8 cellular contexts compared by ENCODE assay signal in the genomic region with DNA sequence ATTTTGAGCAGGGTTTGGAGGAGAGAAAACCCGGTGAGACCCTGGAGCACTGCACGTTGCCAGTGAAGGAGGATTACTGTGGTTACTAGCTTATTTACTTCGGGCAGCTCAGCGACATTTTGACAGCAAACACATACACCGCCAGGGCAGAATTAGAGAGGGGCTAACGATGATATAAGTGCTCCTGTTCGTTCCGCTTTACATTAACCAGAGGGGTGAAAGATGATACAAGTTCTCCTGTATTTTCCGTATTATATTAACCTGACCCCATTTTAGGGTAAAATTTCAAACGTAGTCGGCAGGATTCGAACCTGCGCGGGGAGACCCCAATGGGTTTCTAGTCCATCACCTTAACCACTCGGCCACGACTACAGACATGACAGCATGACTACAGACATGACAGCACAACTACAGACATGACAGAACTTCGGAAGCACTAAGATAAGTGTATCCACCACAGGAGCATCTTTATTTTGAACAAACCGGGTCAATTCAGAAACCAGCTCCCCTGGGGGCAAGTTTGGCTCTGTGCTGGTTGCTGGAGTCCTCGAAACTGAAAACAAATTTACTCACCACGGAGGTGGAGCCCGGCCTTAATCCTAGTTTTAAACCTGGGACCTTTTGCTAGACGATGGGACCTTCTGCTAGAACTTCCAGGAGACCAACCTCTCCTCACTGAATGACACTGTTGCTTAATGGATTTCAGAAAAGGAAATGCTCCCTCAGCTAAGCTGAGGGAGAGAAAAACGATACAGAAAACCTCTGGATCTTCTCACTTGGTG.
DNase-seq lines count a peak whose midpoint lies in the region; ATAC-seq, FAIRE-seq and TF ChIP-seq lines count a peak whose summit lies in the region.

No MANE protein-coding gene starts in this region.

- no peaks in the 10 kb centered on the region for H3K36me3 ChIP-seq in GM12878 (ENCODE audit: control insufficient read depth in 2 of 2, insufficient read depth in 2 of 2, low read length in 1 of 2)

- H3K4me3 Mint-ChIP-seq in progenitor cell of endocrine pancreas (ENCODE audit: low read depth), result peak overlapping the region; percentile 74
- no peak overlapping the region for H3K4me3 Mint-ChIP-seq in CD4-positive, alpha-beta T cell

- no peaks in the 10 kb centered on the region for H3K9me3 Mint-ChIP-seq in progenitor cell of endocrine pancreas (ENCODE audit: low read depth)
- H3K9me3 Mint-ChIP-seq in CD4-positive, alpha-beta T cell, result peaks cover 17% of the 10 kb centered on the region

- in situ Hi-C loops in Caki2 (cut with HindIII; ENCODE audit: low pct_unique_long_range_greater_than_20kb, low sequenced_read_pairs) (no loop called here), GM12878 (cut with MboI) (no loop called here)

- RAD21 ChIA-PET in GM12878 (lab: Charles Lee; ENCODE audit: unreplicated experiment), result no interaction called here

- peak; percentile 89 for FAIRE-seq in GM12878 (lab: Jason Lieb, UNC)

- no peaks in the 10 kb centered on the region; a peak in 2 of 4 replicates for H3K27me3 ChIP-seq in GM12878 (replicated peaks in 1 of 2; ENCODE audit: control insufficient read depth in 2 of 2, insufficient read depth in 2 of 2, low read length in 1 of 2)
- H3K27me3 ChIP-seq in CD4-positive, alpha-beta T cell (ENCODE audit: control insufficient read depth, insufficient read depth, low read length), result peaks cover 94% of the 10 kb centered on the region

- BruUV-seq in GM12878 (replicated peaks; lab: Mats Ljungman, UMichigan), result no TSS peak

- SMC1A ChIA-PET in GM12878 (lab: Charles Lee; ENCODE audit: uncharacterized antibody, unreplicated experiment), result interaction anchor here (0.6 to 1.3 kb wide), 7 partner anchors 17 to 245 kb away, joined by 3 to 8 read pairs (median 3); no protein-coding TSS in a partner anchor

- H3K27ac Mint-ChIP-seq in progenitor cell of endocrine pancreas, result peak overlapping the region; percentile 90
- no peak overlapping the region for H3K27ac Mint-ChIP-seq in CD4-positive, alpha-beta T cell

- no peak for TF ChIP-seq POLR2A in GM12878 (IDR thresholded peaks at IDR 0.05; ENCODE audit: low read depth, low read length)

- peak overlapping the region; percentile 44 for H3K4me3 ChIP-seq in GM12878

- CTCF ChIA-PET in GM12878 (lab: Yijun Ruan, JAX), result interaction anchor here (0.6 to 2.0 kb wide), 4 partner anchors 34 to 242 kb away, joined by 3 to 13 read pairs (median 4); no protein-coding TSS in a partner anchor
- CTCF ChIA-PET in CD4-positive, alpha-beta T cell (lab: Charles Lee), result interaction anchor here (0.6 kb wide), 1 partner anchor 676 kb away, joined by 3 read pairs; no protein-coding TSS in a partner anchor

- peaks cover 56% of the 10 kb centered on the region for H3K27me3 Mint-ChIP-seq in progenitor cell of endocrine pancreas
- H3K27me3 Mint-ChIP-seq in CD4-positive, alpha-beta T cell, result peaks cover 89% of the 10 kb centered on the region

- H3K4me1 Mint-ChIP-seq in progenitor cell of endocrine pancreas (ENCODE audit: low read depth), result peaks cover 7% of the 10 kb centered on the region
- peaks cover 4% of the 10 kb centered on the region for H3K4me1 Mint-ChIP-seq in CD4-positive, alpha-beta T cell (ENCODE audit: low read depth)

- peak overlapping the region; percentile 39 for H3K4me2 ChIP-seq in GM12878 (ENCODE audit: control insufficient read depth, insufficient read depth)

- no peaks in the 10 kb centered on the region for H3K36me3 Mint-ChIP-seq in progenitor cell of endocrine pancreas (ENCODE audit: insufficient read depth)
- no peaks in the 10 kb centered on the region for H3K36me3 Mint-ChIP-seq in CD4-positive, alpha-beta T cell (ENCODE audit: low read depth)

- no peaks in the 10 kb centered on the region for H3K79me2 ChIP-seq in GM12878 (ENCODE audit: control insufficient read depth, insufficient read depth, low read length)

- H3K9ac ChIP-seq in GM12878 (ENCODE audit: control insufficient read depth, insufficient read depth, low read length), result no peak overlapping the region

- no peak for TF ChIP-seq CTCF in GM12878 (IDR thresholded peaks at IDR 0.05 in 2 of 3, conservative IDR thresholded peaks at IDR 0.05 in 1 of 3; ENCODE audit: control insufficient read depth in 2 of 3, extremely low read depth in 1 of 3, insufficient read depth in 1 of 3, low read depth in 3 of 3, low read length in 3 of 3)
- TF ChIP-seq CTCF in progenitor cell of endocrine pancreas (IDR thresholded peaks at IDR 0.05; ENCODE audit: unreplicated experiment), result no peak
- no peak for TF ChIP-seq CTCF in CD4-positive, alpha-beta T cell (IDR thresholded peaks at IDR 0.05)

- H3K4me1 ChIP-seq in GM12878 (ENCODE audit: control insufficient read depth, insufficient read depth, low read length), result no peaks in the 10 kb centered on the region

- no peaks in the 10 kb centered on the region for H4K20me1 ChIP-seq in GM12878 (ENCODE audit: control insufficient read depth, insufficient read depth)

- peak overlapping the region; percentile 73 for H2AFZ ChIP-seq in GM12878 (ENCODE audit: control insufficient read depth, low read depth, low read length)

- under 1% methylated on average over 23 of the region's 23 CpGs for WGBS in GM12878 (ENCODE audit: insufficient coverage, insufficient replicate concordance, low lambda C conversion rate, missing lambda C conversion rate)

- no peak for TF ChIP-seq EP300 in GM12878 (IDR thresholded peaks at IDR 0.05; ENCODE audit: borderline replicate concordance in 1 of 2, control insufficient read depth in 1 of 2, low read depth in 2 of 2, low read length in 2 of 2)

- H3K27ac ChIP-seq in GM12878 (ENCODE audit: control insufficient read depth, insufficient read depth), result 0 out of 2 replicates have a peak overlapping the region, but pooled peaks have one; percentile 26
- H3K27ac ChIP-seq in CD4-positive, alpha-beta T cell (ENCODE audit: low read depth, low read length), result no peak overlapping the region

- no peaks in the 10 kb centered on the region; the same call in 2 of the 3 replicates for H3K9me3 ChIP-seq in GM12878 (replicated peaks; ENCODE audit: control insufficient read depth, insufficient read depth, low read length)
- peaks cover 3% of the 10 kb centered on the region for H3K9me3 ChIP-seq in CD4-positive, alpha-beta T cell (ENCODE audit: control insufficient read depth, low read length)

- intact Hi-C loops in GM12878 (cut with micrococcal nuclease; ENCODE audit: unreplicated experiment) (loop anchor here (2.0 kb wide), 1 partner anchor 39 kb away; no protein-coding TSS in a partner anchor), sciatic nerve (cut with DNase I) (no loop called here)
- intact Hi-C loops in CD4-positive, alpha-beta T cell (cut with DNase I, micrococcal nuclease), result loop anchor here in 1 of 2 experiments (10.0 kb wide), 1 partner anchor 259 kb away; no protein-coding TSS in a partner anchor

- TF ChIP-seq RAD21 in GM12878 (IDR thresholded peaks at IDR 0.05; ENCODE audit: insufficient read depth, low read depth, low read length), result no peak

- POLR2A ChIA-PET in GM12878 (lab: Charles Lee), result interaction anchor here (0.6 kb wide), 1 partner anchor 117 kb away, joined by 3 read pairs; no protein-coding TSS in a partner anchor
- POLR2A ChIA-PET in CD4-positive, alpha-beta T cell (lab: Charles Lee), result no interaction called here

- ATAC-seq in GM21619 (IDR thresholded peaks at IDR 0.05; ENCODE audit: unreplicated experiment) (peak; percentile 63), GM12878 (peak; percentile 90), sciatic nerve (no peak), HG03460 (IDR thresholded peaks at IDR 0.05; ENCODE audit: unreplicated experiment) (no peak)
- ATAC-seq in CD4-positive, alpha-beta T cell (ENCODE audit: poor library complexity), result no peak

- peak; percentile 84 for DNase-seq in Caki2 (ENCODE audit: low read depth)
- DNase-seq in NCI-H524 (lab: John Stamatoyannopoulos, UW), result peak; percentile 88 to 89
- peak; percentile 82 for DNase-seq in GM12878 (ENCODE audit: low read depth, low spot score)
- no peak for DNase-seq in progenitor cell of endocrine pancreas (ENCODE audit: low spot score, unreplicated experiment)
- no peak for DNase-seq in CD4-positive, alpha-beta T cell
- DNase-seq in sciatic nerve (ENCODE audit: low spot score), result no peak

TF ChIP-seq in GM12878, 131 proteins besides CTCF, POLR2A, EP300 and RAD21 (continues in another document):
- no peak for TF ChIP-seq ZNF622 (IDR thresholded peaks at IDR 0.05)
- no peak for TF ChIP-seq ESRRA (IDR thresholded peaks at IDR 0.05; ENCODE audit: low read length)
- no peak for TF ChIP-seq RAD51 (IDR thresholded peaks at IDR 0.05)
- TF ChIP-seq SPI1 (IDR thresholded peaks at IDR 0.05; ENCODE audit: borderline replicate concordance, insufficient read depth, low read depth, low read length), result no peak
- TF ChIP-seq BCLAF1 (IDR thresholded peaks at IDR 0.05), result no peak
- TF ChIP-seq RELA (IDR thresholded peaks at IDR 0.05; ENCODE audit: borderline replicate concordance, partially characterized antibody), result no peak
- TF ChIP-seq STAT3 (IDR thresholded peaks at IDR 0.05; ENCODE audit: low read depth, low read length), result no peak
- TF ChIP-seq YBX1 (IDR thresholded peaks at IDR 0.05), result no peak
- TF ChIP-seq WRNIP1 (IDR thresholded peaks at IDR 0.05; ENCODE audit: borderline replicate concordance, low read depth, low read length), result no peak
- TF ChIP-seq HDAC2 (IDR thresholded peaks at IDR 0.05), result no peak
- no peak for TF ChIP-seq MYC (IDR thresholded peaks at IDR 0.05; ENCODE audit: insufficient read depth, insufficient read length, insufficient replicate concordance, low read length, severe bottlenecking)
- TF ChIP-seq POU2F2 (IDR thresholded peaks at IDR 0.05; ENCODE audit: borderline replicate concordance, low read depth, low read length), result no peak

Comparison
In these comparisons a context has a peak if more than half of its experiments do, and no peak if none do; other contexts are left out.
1. DNase-seq: peak in Caki2 (single experiment), NCI-H524 (2 of 2) and GM12878 (single experiment); none in progenitor cell of endocrine pancreas (single experiment), CD4-positive, alpha-beta T cell (0 of 10) and sciatic nerve (single experiment).
2. ATAC-seq: peak in GM21619 (single experiment) and GM12878 (single experiment); none in CD4-positive, alpha-beta T cell (single experiment), sciatic nerve (single experiment) and HG03460 (single experiment).